Comparison of ENCODE assay signal across 24 cellular contexts in the genomic region with DNA sequence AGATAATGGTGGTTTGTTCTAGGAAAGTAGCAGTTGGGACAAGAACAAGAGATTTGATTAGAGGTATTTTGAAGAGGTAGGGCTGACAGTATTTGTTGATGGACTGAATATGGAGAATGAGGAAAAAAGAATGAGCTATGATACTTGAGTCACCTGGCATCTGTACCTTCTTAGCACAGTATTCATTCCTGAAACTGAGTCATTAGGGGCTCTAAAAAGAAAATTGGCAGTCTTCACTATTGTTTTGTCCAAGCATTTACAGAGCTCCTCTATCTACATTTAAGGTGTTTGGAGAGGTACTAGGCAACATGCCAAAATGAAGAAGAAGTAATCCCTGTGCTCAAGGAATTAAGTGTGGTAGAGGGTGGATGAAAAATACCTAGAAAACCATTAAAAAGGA.
"Had no signal": no experiment of that assay in that cellular context is flagged by ENCODE, and none has a peak within 500 bp of the region (broad histone marks: within the 10 kb centered on the region; RNA-seq: fewer than 3 reads in every experiment).

No MANE protein-coding gene starts in this region.

- H3K4me1 ChIP-seq: gastrocnemius medialis, psoas muscle, right lobe of liver, suprapubic skin had no signal

- H3K27me3 ChIP-seq: gastrocnemius medialis, neural progenitor cell, right lobe of liver, suprapubic skin had no signal

- H3K36me3 ChIP-seq: gastrocnemius medialis, neural progenitor cell, right lobe of liver, suprapubic skin had no signal

- H3K4me2 ChIP-seq: neural progenitor cell had no signal

- H3K9me3 ChIP-seq: gastrocnemius medialis, mucosa of descending colon, psoas muscle, right lobe of liver, suprapubic skin had no signal

- ATAC-seq: activated naive CD8-positive, alpha-beta T cell treated with anti-CD3 and anti-CD28 coated beads, Interleukin-2, amount 50 U/mL, for 24 hours; activated T-cell treated with anti-CD3 and anti-CD28 coated beads, Interleukin-2, amount 50 U/mL, for 4 hours; gastrocnemius medialis; mucosa of descending colon; psoas muscle; right lobe of liver; SK-N-SH treated with all-trans-retinoic acid at 6 μM for 48 hours had no signal

- H2AFZ ChIP-seq: neural progenitor cell had no signal

- H3K4me3 ChIP-seq: gastrocnemius medialis, mucosa of descending colon, neural progenitor cell, psoas muscle, right lobe of liver, suprapubic skin had no signal

- H3K27ac ChIP-seq: gastrocnemius medialis, neural progenitor cell, psoas muscle, right lobe of liver, suprapubic skin had no signal

- DNase-seq: activated CD4-positive, alpha-beta T cell treated with anti-CD3 and anti-CD28 coated beads, Interleukin-2, amount 10 ng/mL, durations not matched to agents 7 days and 5 days; activated CD8-positive, alpha-beta memory T cell treated with anti-CD3 and anti-CD28 coated beads, Interleukin-2, amount 50 U/mL, for 4 hours; activated naive CD4-positive, alpha-beta T cell treated with anti-CD3 and anti-CD28 coated beads, Interleukin-2, amount 10 ng/mL, durations not matched to agents 7 days and 5 days; activated naive CD8-positive, alpha-beta T cell treated with anti-CD3 and anti-CD28 coated beads, Interleukin-2, amount 50 U/mL, for 24 hours; activated T-cell treated with anti-CD3 and anti-CD28 coated beads, Interleukin-2, amount 50 U/mL, for 4 hours; anterior cingulate cortex; cerebellar nuclear complex; effector CD8-positive, alpha-beta T cell; gastrocnemius medialis; head of caudate nucleus; kidney; mesenchymal stem cell; mucosa of descending colon; naive B cell; psoas muscle; right lobe of liver; small intestine; stimulated activated CD4-positive, alpha-beta T cell treated with anti-CD3 and anti-CD28 coated beads, Interleukin-15, amount 100 ng/mL, for 24 hours; stimulated activated CD4-positive, alpha-beta T cell treated with anti-CD3 and anti-CD28 coated beads, Interleukin-2, amount 100 ng/mL, for 48 hours; T-helper 1 cell; T1000 had no signal
